Comparison of ENCODE assay signal across 8 cellular contexts in genomic region chr12:69475237-69475984, GRCh38. TPM values are rescaled to one million over a fixed set of nuclear protein-coding genes. Genes with fewer than 3 reads are reported as not detected.
DNase-seq lines count a peak whose midpoint lies in the region; ATAC-seq, FAIRE-seq and TF ChIP-seq lines count a peak whose summit lies in the region.

No MANE protein-coding gene starts in this region.

- no peak for TF ChIP-seq POLR2A in HepG2 (IDR thresholded peaks at IDR 0.05; ENCODE audit: insufficient read depth in 1 of 2, low read depth in 2 of 2, low read length in 2 of 2)
- TF ChIP-seq POLR2A in body of pancreas (IDR thresholded peaks at IDR 0.05), result no peak

- WGBS in HepG2 (ENCODE audit: low lambda C conversion rate), result 48% methylated on average over 7 of the region's 7 CpGs
- 33 to 34% methylated on average over 7 of the region's 7 CpGs for WGBS in body of pancreas, 2 donors

- TF ChIP-seq CTCF in HFF-Myc (IDR thresholded peaks at IDR 0.05; ENCODE audit: low read depth, low read length, missing control alignments) (no peak), choroid plexus epithelial cell (conservative IDR thresholded peaks at IDR 0.05; ENCODE audit: low read depth, low read length) (no peak), HepG2 (CRISPR knock-in tag; IDR thresholded peaks at IDR 0.05) (no peak), body of pancreas (IDR thresholded peaks at IDR 0.05) (no peak)

- H3K4me3 ChIP-seq in HFF-Myc (replicated peaks; ENCODE audit: low read depth, low read length) (no peak overlapping the region), choroid plexus epithelial cell (ENCODE audit: low read depth, low read length) (no peak overlapping the region), HepG2 (replicated peaks in 1 of 3; ENCODE audit: insufficient read depth in 1 of 3, low read depth in 2 of 3, low read length in 3 of 3) (no peak overlapping the region), subcutaneous abdominal adipose tissue (ENCODE audit: low read depth in 1 of 5, low read length in 5 of 5) (peak overlapping the region in 4 of 5 donors; percentile 19 to 44 (median 32)), body of pancreas (no peak overlapping the region)

- intact Hi-C loops in HepG2 (cut with micrococcal nuclease; ENCODE audit: unreplicated experiment) (no loop called here), body of pancreas (cut with DNase I) (no loop called here)

- peaks cover 20% of the 10 kb centered on the region for H4K20me1 ChIP-seq in HepG2 (ENCODE audit: insufficient read depth, low read length)

- no peak overlapping the region for H2AFZ ChIP-seq in HepG2 (ENCODE audit: low read length)

- CTCF ChIA-PET in HepG2 (lab: Yijun Ruan, JAX; ENCODE audit: low intra/inter-chr PET ratio, low total read pairs), result no interaction called here

- DNase-seq in HFF-Myc (ENCODE audit: extremely low read depth, low read depth) (peak; percentile 31), choroid plexus epithelial cell (ENCODE audit: low read depth) (peak; percentile 59), HepG2 (ENCODE audit: low spot score) (peak; percentile 61), body of pancreas (no peak), NCI-H748 (lab: John Stamatoyannopoulos, UW; ENCODE audit: unreplicated experiment) (no peak), 8988T (no peak)
- no peak for DNase-seq in activated CD4-positive, alpha-beta T cell treated with anti-CD3 and anti-CD28 coated beads, Interleukin-2, amount 50 U/mL, for 48 hours

- H3K27me3 ChIP-seq in HepG2 (ENCODE audit: control insufficient read depth in 1 of 2, insufficient read depth in 2 of 2, low read length in 2 of 2) (no peaks in the 10 kb centered on the region; a peak in 1 of 5 replicates), subcutaneous abdominal adipose tissue (ENCODE audit: control insufficient read depth in 5 of 5, insufficient read depth in 4 of 5, low read length in 5 of 5) (no peaks in the 10 kb centered on the region), body of pancreas (no peaks in the 10 kb centered on the region)

- H3K9ac ChIP-seq in HepG2 (ENCODE audit: insufficient read depth, low read depth, low read length) (no peak overlapping the region), subcutaneous abdominal adipose tissue (ENCODE audit: low read length in 5 of 5) (peak overlapping the region; percentile 21 to 80 (median 62))

- no peak; a peak in 1 of 4 replicates for TF ChIP-seq EP300 in HepG2 (IDR thresholded peaks at IDR 0.05; ENCODE audit: low read depth in 2 of 2, low read length in 2 of 2)
- TF ChIP-seq EP300 in HepG2 (CRISPR knock-in tag; IDR thresholded peaks at IDR 0.05; ENCODE audit: borderline replicate concordance), result no peak

- H3K36me3 ChIP-seq in HepG2 (replicated peaks in 1 of 2; ENCODE audit: control insufficient read depth in 1 of 2, insufficient read depth in 2 of 2, low read length in 2 of 2) (no peaks in the 10 kb centered on the region), subcutaneous abdominal adipose tissue (ENCODE audit: control insufficient read depth in 5 of 5, insufficient read depth in 5 of 5, low read length in 5 of 5) (no peaks in the 10 kb centered on the region), body of pancreas (replicated peaks in 1 of 2; ENCODE audit: insufficient read depth in 1 of 2, low read depth in 2 of 2) (no peaks in the 10 kb centered on the region)

- BruUV-seq in HepG2 (replicated peaks; lab: Mats Ljungman, UMichigan), result no TSS peak

- no peak overlapping the region for H3K27ac ChIP-seq in HepG2 (ENCODE audit: extremely low read length, insufficient read depth, low read length)
- peak overlapping the region; percentile 96 for H3K27ac ChIP-seq in subcutaneous abdominal adipose tissue (ENCODE audit: low read depth, low read length)
- peak overlapping the region in 2 of 4 donors; percentile 4 to 31 for H3K27ac ChIP-seq in body of pancreas

- peaks cover 92% of the 10 kb centered on the region for H3K79me2 ChIP-seq in HepG2 (ENCODE audit: insufficient read depth, low read length)

- no peaks in the 10 kb centered on the region for H3K9me3 ChIP-seq in HepG2 (ENCODE audit: low read length)
- H3K9me3 ChIP-seq in subcutaneous abdominal adipose tissue (ENCODE audit: control insufficient read depth in 5 of 5, low read length in 5 of 5), result no peaks in the 10 kb centered on the region
- H3K9me3 ChIP-seq in body of pancreas, result no peaks in the 10 kb centered on the region

- H3K4me2 ChIP-seq in HepG2 (ENCODE audit: low read depth, low read length), result peak overlapping the region; percentile 36

- H3K4me1 ChIP-seq in HepG2 (ENCODE audit: insufficient read depth, low read length) (peaks cover 59% of the 10 kb centered on the region), subcutaneous abdominal adipose tissue (ENCODE audit: control insufficient read depth in 5 of 5, insufficient read depth in 5 of 5, low read length in 5 of 5) (peaks cover 8 to 61% (median 53%) of the 10 kb centered on the region in 5 donors), body of pancreas (peaks cover 59% of the 10 kb centered on the region)

- POLR2A ChIA-PET in HepG2 (lab: Yijun Ruan, JAX), result interaction anchor here (1.1 kb wide), 1 partner anchor 143 kb away, joined by 4 read pairs; no protein-coding TSS in a partner anchor

- in situ Hi-C loops in HepG2 (cut with HindIII; ENCODE audit: extremely low pct_ligation_motif_present, low pct_unique_long_range_greater_than_20kb), result no loop called here

- ATAC-seq in HepG2, result peak; percentile 49
- no peak for ATAC-seq in body of pancreas

- TF ChIP-seq RAD21 in HepG2 (CRISPR knock-in tag; IDR thresholded peaks at IDR 0.05), result no peak

- FAIRE-seq in HepG2 (lab: Jason Lieb, UNC), result peak; percentile 75

TF ChIP-seq in HepG2, 621 proteins besides CTCF, POLR2A, EP300 and RAD21 (continues in another document):
- no peak for TF ChIP-seq EHMT2 (IDR thresholded peaks at IDR 0.05; ENCODE audit: borderline replicate concordance, low read depth, low read length)
- no peak for TF ChIP-seq FOXP1 (IDR thresholded peaks at IDR 0.05)
- TF ChIP-seq FOXP1 (CRISPR knock-in tag; IDR thresholded peaks at IDR 0.05), result peak; percentile 20; the same call in 1 of the 2 replicates
- TF ChIP-seq PRPF4 (IDR thresholded peaks at IDR 0.05; ENCODE audit: low read depth, low read length, poor library complexity, severe bottlenecking), result no peak
- TF ChIP-seq ZNF382 (CRISPR knock-in tag; IDR thresholded peaks at IDR 0.05; ENCODE audit: borderline replicate concordance), result no peak
- TF ChIP-seq FOSL2 (CRISPR knock-in tag; IDR thresholded peaks at IDR 0.05), result no peak
- no peak for TF ChIP-seq ZFP37 (CRISPR knock-in tag; IDR thresholded peaks at IDR 0.05; ENCODE audit: borderline replicate concordance)
- no peak for TF ChIP-seq ZNF430 (CRISPR knock-in tag; IDR thresholded peaks at IDR 0.05)
- no peak for TF ChIP-seq ZNF124 (CRISPR knock-in tag; IDR thresholded peaks at IDR 0.05)
- TF ChIP-seq TEAD3 (CRISPR knock-in tag; optimal IDR thresholded peaks at IDR 0.05; ENCODE audit: borderline replicate concordance), result peak; percentile 33
- TF ChIP-seq GABPB1 (CRISPR knock-in tag; IDR thresholded peaks at IDR 0.05), result no peak
- no peak for TF ChIP-seq NAIF1 (CRISPR knock-in tag; IDR thresholded peaks at IDR 0.05; ENCODE audit: borderline replicate concordance)
- TF ChIP-seq ARNT (IDR thresholded peaks at IDR 0.05), result no peak
- TF ChIP-seq ZNF572 (CRISPR knock-in tag; IDR thresholded peaks at IDR 0.05), result no peak
- TF ChIP-seq ZFP1 (CRISPR knock-in tag; IDR thresholded peaks at IDR 0.05), result no peak
- no peak for TF ChIP-seq TFDP1 (CRISPR knock-in tag; IDR thresholded peaks at IDR 0.05; ENCODE audit: borderline replicate concordance)
- TF ChIP-seq ZNF709 (CRISPR knock-in tag; IDR thresholded peaks at IDR 0.05), result no peak

RNA-seq across cellular contexts. Expression of gene FRS2, which starts 5.2 kb away (rescaled TPM):
- total RNA-seq in HepG2 (2016; rRNA removed; fragmentation: Illumina TruSeq; extraction: Trizol), result 16.8 and 31.4 TPM in 2 replicates
- 4.7 and 5.6 TPM in 2 replicates for total RNA-seq in HepG2 (2016; cell fraction: cytosol; rRNA removed; fragmentation: Illumina TruSeq; extraction: Trizol; ENCODE audit: low read depth)
- 16.4 and 31.5 TPM in 2 replicates for total RNA-seq in HepG2 (2016; cell fraction: insoluble cytoplasmic fraction; rRNA removed; fragmentation: Illumina TruSeq; extraction: Trizol)
- total RNA-seq in HepG2 (2016; cell fraction: membrane; rRNA removed; fragmentation: Illumina TruSeq; extraction: Trizol), result 22.4 and 22.5 TPM in 2 replicates
- total RNA-seq in HepG2 (2016; cell fraction: nucleus; rRNA removed; fragmentation: Illumina TruSeq; extraction: Trizol), result 28.4 and 31.2 TPM in 2 replicates
- 6.9 and 8.3 TPM in 2 replicates for polyA plus RNA-seq in HepG2 (2011; rRNA removed)
- 4.1 and 5.5 TPM in 2 replicates for polyA plus RNA-seq in HepG2 (2011; cell fraction: cytosol; rRNA removed)
- polyA plus RNA-seq in HepG2 (2011; cell fraction: nucleus; rRNA removed), result 6.9 and 7.2 TPM in 2 replicates
- polyA plus RNA-seq in HepG2 (2012), result 6.1 and 7.0 TPM in 2 replicates
- polyA plus RNA-seq in HepG2 (2016; cell fraction: cytosol; fragmentation: Illumina TruSeq; extraction: Trizol; ENCODE audit: low read depth), result 1.2 TPM in 2 replicates
- 14.7 and 15.8 TPM in 2 replicates for polyA plus RNA-seq in HepG2 (2016; cell fraction: insoluble cytoplasmic fraction; fragmentation: Illumina TruSeq; extraction: Trizol; ENCODE audit: low read depth)
- 5.8 and 7.6 TPM in 2 replicates for polyA plus RNA-seq in HepG2 (2016; cell fraction: membrane; fragmentation: Illumina TruSeq; extraction: Trizol; ENCODE audit: low read depth)
- 17.3 and 19.7 TPM in 2 replicates for polyA plus RNA-seq in HepG2 (2016; cell fraction: nucleus; fragmentation: Illumina TruSeq; extraction: Trizol; ENCODE audit: insufficient read depth, low read depth)
- 11.2 and 18.2 TPM in 2 replicates for polyA minus RNA-seq in HepG2 (2011; rRNA and poly(A)+ RNA removed; ENCODE audit: low replicate concordance)
- polyA minus RNA-seq in HepG2 (2011; cell fraction: cytosol; rRNA and poly(A)+ RNA removed), result 10.3 and 13.9 TPM in 2 replicates
- 43.4 and 53.3 TPM in 2 replicates for polyA minus RNA-seq in HepG2 (2011; cell fraction: nucleus; rRNA and poly(A)+ RNA removed)
- 10 to 100 TPM in 1 of 2 donors, 1 to 10 TPM in 1; 4.9 to 14.3 TPM for total RNA-seq in body of pancreas

Comparison
In these comparisons a context has a peak if more than half of its experiments do, and no peak if none do; other contexts are left out.
1. DNase-seq: peak in HFF-Myc (single experiment), choroid plexus epithelial cell (single experiment) and HepG2 (single experiment); none in body of pancreas (0 of 4), NCI-H748 (single experiment), 8988T (single experiment) and activated CD4-positive, alpha-beta T cell treated with anti-CD3 and anti-CD28 coated beads, Interleukin-2, amount 50 U/mL, for 48 hours (0 of 2).
2. H3K4me3 ChIP-seq: peak in subcutaneous abdominal adipose tissue (4 of 5); none in HFF-Myc (single experiment), choroid plexus epithelial cell (single experiment), HepG2 (0 of 3) and body of pancreas (0 of 2).